ENCODE assay signal across 1 cellular context in genomic region chrX:48695524-48695875, GRCh38.
TF ChIP-seq lines count a peak whose summit lies in the region.

No MANE protein-coding gene starts in this region.

TF ChIP-seq in GM23338, 12 proteins besides CTCF, POLR2A, EP300 and RAD21 (continued from another document):
- no peak for TF ChIP-seq ZNF462 (CRISPR knock-in tag; IDR thresholded peaks at IDR 0.05)
- TF ChIP-seq NANOG (IDR thresholded peaks at IDR 0.05; ENCODE audit: borderline replicate concordance), result no peak
- no peak for TF ChIP-seq POLR2AphosphoS5 (IDR thresholded peaks at IDR 0.05; ENCODE audit: low read depth)
- no peak for TF ChIP-seq STAT1 (IDR thresholded peaks at IDR 0.05; ENCODE audit: unreplicated experiment)
- TF ChIP-seq ETS1 (IDR thresholded peaks at IDR 0.05), result no peak
- no peak for TF ChIP-seq ZNF331 (CRISPR knock-in tag; IDR thresholded peaks at IDR 0.05; ENCODE audit: low read depth)
- TF ChIP-seq JUNB (IDR thresholded peaks at IDR 0.05; ENCODE audit: unreplicated experiment), result no peak
TF ChIP-seq in GM23338: peak in this region for 0.
